In genomic region chr5:158519433-158520025, GRCh38 we compare ENCODE assay signal across 1 cellular context.
TF ChIP-seq lines count a peak whose summit lies in the region.

No MANE protein-coding gene starts in this region.

TF ChIP-seq in HepG2, 621 proteins besides CTCF, POLR2A, EP300 and RAD21 (continued from another document and continues in another):
- TF ChIP-seq, protein P1, sequence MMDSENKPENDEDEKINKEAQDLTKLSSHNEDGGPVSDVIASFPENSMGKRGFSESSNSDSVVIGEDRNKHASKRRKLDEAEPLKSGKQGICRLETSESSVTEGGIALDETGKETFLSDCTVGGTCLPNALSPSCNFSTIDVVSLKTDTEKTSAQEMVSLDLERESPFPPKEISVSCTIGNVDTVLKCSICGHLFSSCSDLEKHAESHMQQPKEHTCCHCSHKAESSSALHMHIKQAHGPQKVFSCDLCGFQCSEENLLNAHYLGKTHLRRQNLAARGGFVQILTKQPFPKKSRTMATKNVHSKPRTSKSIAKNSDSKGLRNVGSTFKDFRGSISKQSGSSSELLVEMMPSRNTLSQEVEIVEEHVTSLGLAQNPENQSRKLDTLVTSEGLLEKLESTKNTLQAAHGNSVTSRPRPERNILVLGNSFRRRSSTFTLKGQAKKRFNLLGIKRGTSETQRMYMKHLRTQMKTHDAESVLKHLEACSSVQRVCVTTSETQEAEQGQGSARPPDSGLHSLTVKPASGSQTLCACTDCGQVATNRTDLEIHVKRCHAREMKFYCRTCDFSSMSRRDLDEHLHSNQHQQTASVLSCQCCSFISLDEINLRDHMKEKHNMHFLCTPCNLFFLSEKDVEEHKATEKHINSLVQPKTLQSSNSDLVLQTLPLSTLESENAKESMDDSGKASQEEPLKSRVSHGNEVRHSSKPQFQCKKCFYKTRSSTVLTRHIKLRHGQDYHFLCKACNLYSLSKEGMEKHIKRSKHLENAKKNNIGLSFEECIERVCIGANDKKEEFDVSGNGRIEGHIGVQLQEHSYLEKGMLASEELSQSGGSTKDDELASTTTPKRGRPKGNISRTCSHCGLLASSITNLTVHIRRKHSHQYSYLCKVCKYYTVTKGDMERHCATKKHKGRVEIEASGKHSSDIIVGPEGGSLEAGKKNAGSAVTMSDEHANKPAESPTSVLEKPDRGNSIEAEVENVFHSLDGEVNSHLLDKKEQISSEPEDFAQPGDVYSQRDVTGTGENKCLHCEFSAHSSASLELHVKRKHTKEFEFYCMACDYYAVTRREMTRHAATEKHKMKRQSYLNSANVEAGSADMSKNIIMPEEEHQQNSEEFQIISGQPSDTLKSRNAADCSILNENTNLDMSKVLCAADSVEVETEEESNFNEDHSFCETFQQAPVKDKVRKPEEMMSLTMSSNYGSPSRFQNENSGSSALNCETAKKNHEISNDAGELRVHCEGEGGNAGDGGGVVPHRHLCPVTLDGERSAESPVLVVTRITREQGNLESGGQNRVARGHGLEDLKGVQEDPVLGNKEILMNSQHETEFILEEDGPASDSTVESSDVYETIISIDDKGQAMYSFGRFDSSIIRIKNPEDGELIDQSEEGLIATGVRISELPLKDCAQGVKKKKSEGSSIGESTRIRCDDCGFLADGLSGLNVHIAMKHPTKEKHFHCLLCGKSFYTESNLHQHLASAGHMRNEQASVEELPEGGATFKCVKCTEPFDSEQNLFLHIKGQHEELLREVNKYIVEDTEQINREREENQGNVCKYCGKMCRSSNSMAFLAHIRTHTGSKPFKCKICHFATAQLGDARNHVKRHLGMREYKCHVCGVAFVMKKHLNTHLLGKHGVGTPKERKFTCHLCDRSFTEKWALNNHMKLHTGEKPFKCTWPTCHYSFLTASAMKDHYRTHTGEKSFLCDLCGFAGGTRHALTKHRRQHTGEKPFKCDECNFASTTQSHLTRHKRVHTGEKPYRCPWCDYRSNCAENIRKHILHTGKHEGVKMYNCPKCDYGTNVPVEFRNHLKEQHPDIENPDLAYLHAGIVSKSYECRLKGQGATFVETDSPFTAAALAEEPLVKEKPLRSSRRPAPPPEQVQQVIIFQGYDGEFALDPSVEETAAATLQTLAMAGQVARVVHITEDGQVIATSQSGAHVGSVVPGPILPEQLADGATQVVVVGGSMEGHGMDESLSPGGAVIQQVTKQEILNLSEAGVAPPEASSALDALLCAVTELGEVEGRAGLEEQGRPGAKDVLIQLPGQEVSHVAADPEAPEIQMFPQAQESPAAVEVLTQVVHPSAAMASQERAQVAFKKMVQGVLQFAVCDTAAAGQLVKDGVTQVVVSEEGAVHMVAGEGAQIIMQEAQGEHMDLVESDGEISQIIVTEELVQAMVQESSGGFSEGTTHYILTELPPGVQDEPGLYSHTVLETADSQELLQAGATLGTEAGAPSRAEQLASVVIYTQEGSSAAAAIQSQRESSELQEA (CRISPR knock-in tag; IDR thresholded peaks at IDR 0.05; ENCODE audit: not compliant biosample characterization), result no peak
- TF ChIP-seq, protein P2, sequence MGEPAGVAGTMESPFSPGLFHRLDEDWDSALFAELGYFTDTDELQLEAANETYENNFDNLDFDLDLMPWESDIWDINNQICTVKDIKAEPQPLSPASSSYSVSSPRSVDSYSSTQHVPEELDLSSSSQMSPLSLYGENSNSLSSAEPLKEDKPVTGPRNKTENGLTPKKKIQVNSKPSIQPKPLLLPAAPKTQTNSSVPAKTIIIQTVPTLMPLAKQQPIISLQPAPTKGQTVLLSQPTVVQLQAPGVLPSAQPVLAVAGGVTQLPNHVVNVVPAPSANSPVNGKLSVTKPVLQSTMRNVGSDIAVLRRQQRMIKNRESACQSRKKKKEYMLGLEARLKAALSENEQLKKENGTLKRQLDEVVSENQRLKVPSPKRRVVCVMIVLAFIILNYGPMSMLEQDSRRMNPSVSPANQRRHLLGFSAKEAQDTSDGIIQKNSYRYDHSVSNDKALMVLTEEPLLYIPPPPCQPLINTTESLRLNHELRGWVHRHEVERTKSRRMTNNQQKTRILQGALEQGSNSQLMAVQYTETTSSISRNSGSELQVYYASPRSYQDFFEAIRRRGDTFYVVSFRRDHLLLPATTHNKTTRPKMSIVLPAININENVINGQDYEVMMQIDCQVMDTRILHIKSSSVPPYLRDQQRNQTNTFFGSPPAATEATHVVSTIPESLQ (CRISPR knock-in tag; conservative IDR thresholded peaks at IDR 0.05), result no peak
- TF ChIP-seq CCAR2 (optimal IDR thresholded peaks at IDR 0.05; ENCODE audit: low read depth, low read length) (no peak), KAT2B (IDR thresholded peaks at IDR 0.05; ENCODE audit: borderline replicate concordance, low read depth, low read length) (no peak), ZMYM2 (CRISPR knock-in tag; IDR thresholded peaks at IDR 0.05) (no peak), HBP1 (CRISPR knock-in tag; IDR thresholded peaks at IDR 0.05; ENCODE audit: low read depth) (no peak), CC2D1A (CRISPR knock-in tag; IDR thresholded peaks at IDR 0.05) (no peak), RAD51 (IDR thresholded peaks at IDR 0.05; ENCODE audit: borderline replicate concordance) (no peak), ZSCAN9 (CRISPR knock-in tag; IDR thresholded peaks at IDR 0.05; ENCODE audit: borderline replicate concordance) (no peak), SP4 (CRISPR knock-in tag; IDR thresholded peaks at IDR 0.05) (no peak), CBX5 (CRISPR knock-in tag; IDR thresholded peaks at IDR 0.05; ENCODE audit: borderline replicate concordance) (no peak), ZNF883 (CRISPR knock-in tag; IDR thresholded peaks at IDR 0.05; ENCODE audit: not compliant biosample characterization) (no peak), ZNF496 (CRISPR knock-in tag; IDR thresholded peaks at IDR 0.05; ENCODE audit: insufficient replicate concordance) (no peak), TBX3 (IDR thresholded peaks at IDR 0.05; ENCODE audit: borderline replicate concordance) (0 out of 2 replicates have a peak, but pooled peaks have one; percentile 15), PPARG (CRISPR knock-in tag; conservative IDR thresholded peaks at IDR 0.05) (no peak), KDM3A (CRISPR knock-in tag; IDR thresholded peaks at IDR 0.05; ENCODE audit: low read depth) (no peak), MTERF4 (CRISPR knock-in tag; IDR thresholded peaks at IDR 0.05) (no peak), SMAD9 (CRISPR knock-in tag; IDR thresholded peaks at IDR 0.05) (no peak)
- TF ChIP-seq, protein P3, sequence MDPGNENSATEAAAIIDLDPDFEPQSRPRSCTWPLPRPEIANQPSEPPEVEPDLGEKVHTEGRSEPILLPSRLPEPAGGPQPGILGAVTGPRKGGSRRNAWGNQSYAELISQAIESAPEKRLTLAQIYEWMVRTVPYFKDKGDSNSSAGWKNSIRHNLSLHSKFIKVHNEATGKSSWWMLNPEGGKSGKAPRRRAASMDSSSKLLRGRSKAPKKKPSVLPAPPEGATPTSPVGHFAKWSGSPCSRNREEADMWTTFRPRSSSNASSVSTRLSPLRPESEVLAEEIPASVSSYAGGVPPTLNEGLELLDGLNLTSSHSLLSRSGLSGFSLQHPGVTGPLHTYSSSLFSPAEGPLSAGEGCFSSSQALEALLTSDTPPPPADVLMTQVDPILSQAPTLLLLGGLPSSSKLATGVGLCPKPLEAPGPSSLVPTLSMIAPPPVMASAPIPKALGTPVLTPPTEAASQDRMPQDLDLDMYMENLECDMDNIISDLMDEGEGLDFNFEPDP (CRISPR knock-in tag; conservative IDR thresholded peaks at IDR 0.05), result no peak
- TF ChIP-seq, protein P4, sequence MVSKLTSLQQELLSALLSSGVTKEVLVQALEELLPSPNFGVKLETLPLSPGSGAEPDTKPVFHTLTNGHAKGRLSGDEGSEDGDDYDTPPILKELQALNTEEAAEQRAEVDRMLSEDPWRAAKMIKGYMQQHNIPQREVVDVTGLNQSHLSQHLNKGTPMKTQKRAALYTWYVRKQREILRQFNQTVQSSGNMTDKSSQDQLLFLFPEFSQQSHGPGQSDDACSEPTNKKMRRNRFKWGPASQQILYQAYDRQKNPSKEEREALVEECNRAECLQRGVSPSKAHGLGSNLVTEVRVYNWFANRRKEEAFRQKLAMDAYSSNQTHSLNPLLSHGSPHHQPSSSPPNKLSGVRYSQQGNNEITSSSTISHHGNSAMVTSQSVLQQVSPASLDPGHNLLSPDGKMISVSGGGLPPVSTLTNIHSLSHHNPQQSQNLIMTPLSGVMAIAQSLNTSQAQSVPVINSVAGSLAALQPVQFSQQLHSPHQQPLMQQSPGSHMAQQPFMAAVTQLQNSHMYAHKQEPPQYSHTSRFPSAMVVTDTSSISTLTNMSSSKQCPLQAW (CRISPR knock-in tag; IDR thresholded peaks at IDR 0.05), result no peak
- TF ChIP-seq, protein P5, sequence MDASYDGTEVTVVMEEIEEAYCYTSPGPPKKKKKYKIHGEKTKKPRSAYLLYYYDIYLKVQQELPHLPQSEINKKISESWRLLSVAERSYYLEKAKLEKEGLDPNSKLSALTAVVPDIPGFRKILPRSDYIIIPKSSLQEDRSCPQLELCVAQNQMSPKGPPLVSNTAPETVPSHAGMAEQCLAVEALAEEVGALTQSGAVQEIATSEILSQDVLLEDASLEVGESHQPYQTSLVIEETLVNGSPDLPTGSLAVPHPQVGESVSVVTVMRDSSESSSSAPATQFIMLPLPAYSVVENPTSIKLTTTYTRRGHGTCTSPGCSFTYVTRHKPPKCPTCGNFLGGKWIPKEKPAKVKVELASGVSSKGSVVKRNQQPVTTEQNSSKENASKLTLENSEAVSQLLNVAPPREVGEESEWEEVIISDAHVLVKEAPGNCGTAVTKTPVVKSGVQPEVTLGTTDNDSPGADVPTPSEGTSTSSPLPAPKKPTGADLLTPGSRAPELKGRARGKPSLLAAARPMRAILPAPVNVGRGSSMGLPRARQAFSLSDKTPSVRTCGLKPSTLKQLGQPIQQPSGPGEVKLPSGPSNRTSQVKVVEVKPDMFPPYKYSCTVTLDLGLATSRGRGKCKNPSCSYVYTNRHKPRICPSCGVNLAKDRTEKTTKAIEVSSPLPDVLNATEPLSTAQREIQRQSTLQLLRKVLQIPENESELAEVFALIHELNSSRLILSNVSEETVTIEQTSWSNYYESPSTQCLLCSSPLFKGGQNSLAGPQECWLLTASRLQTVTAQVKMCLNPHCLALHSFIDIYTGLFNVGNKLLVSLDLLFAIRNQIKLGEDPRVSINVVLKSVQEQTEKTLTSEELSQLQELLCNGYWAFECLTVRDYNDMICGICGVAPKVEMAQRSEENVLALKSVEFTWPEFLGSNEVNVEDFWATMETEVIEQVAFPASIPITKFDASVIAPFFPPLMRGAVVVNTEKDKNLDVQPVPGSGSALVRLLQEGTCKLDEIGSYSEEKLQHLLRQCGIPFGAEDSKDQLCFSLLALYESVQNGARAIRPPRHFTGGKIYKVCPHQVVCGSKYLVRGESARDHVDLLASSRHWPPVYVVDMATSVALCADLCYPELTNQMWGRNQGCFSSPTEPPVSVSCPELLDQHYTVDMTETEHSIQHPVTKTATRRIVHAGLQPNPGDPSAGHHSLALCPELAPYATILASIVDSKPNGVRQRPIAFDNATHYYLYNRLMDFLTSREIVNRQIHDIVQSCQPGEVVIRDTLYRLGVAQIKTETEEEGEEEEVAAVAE (CRISPR knock-in tag; IDR thresholded peaks at IDR 0.05; ENCODE audit: borderline replicate concordance), result no peak
- TF ChIP-seq, protein P6, sequence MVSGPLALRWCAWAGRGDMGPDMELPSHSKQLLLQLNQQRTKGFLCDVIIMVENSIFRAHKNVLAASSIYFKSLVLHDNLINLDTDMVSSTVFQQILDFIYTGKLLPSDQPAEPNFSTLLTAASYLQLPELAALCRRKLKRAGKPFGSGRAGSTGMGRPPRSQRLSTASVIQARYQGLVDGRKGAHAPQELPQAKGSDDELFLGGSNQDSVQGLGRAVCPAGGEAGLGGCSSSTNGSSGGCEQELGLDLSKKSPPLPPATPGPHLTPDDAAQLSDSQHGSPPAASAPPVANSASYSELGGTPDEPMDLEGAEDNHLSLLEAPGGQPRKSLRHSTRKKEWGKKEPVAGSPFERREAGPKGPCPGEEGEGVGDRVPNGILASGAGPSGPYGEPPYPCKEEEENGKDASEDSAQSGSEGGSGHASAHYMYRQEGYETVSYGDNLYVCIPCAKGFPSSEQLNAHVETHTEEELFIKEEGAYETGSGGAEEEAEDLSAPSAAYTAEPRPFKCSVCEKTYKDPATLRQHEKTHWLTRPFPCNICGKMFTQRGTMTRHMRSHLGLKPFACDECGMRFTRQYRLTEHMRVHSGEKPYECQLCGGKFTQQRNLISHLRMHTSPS (CRISPR knock-in tag; IDR thresholded peaks at IDR 0.05; ENCODE audit: low read depth), result no peak
- TF ChIP-seq, protein P7, sequence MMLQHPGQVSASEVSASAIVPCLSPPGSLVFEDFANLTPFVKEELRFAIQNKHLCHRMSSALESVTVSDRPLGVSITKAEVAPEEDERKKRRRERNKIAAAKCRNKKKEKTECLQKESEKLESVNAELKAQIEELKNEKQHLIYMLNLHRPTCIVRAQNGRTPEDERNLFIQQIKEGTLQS (CRISPR knock-in tag; IDR thresholded peaks at IDR 0.05), result no peak
- TF ChIP-seq, protein P8, sequence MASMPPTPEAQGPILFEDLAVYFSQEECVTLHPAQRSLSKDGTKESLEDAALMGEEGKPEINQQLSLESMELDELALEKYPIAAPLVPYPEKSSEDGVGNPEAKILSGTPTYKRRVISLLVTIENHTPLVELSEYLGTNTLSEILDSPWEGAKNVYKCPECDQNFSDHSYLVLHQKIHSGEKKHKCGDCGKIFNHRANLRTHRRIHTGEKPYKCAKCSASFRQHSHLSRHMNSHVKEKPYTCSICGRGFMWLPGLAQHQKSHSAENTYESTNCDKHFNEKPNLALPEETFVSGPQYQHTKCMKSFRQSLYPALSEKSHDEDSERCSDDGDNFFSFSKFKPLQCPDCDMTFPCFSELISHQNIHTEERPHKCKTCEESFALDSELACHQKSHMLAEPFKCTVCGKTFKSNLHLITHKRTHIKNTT (CRISPR knock-in tag; IDR thresholded peaks at IDR 0.05), result no peak
